ENCODE assay signal across 18 cellular contexts in genomic region chr10:132877473-132877872, GRCh38.
DNase-seq lines count a peak whose midpoint lies in the region; ATAC-seq and TF ChIP-seq lines count a peak whose summit lies in the region.
"Had no signal": no experiment of that assay in that cellular context is flagged by ENCODE, and none has a peak within 500 bp of the region (broad histone marks: within the 10 kb centered on the region; RNA-seq: fewer than 3 reads in every experiment).

No MANE protein-coding gene starts in this region.

- H3K4me3 Mint-ChIP-seq in activated CD8-positive, alpha-beta memory T cell treated with anti-CD3 and anti-CD28 coated beads, Interleukin-2, amount 10 ng/mL, durations not matched to agents 7 days and 5 days, result no peak overlapping the region
- H3K4me3 Mint-ChIP-seq: CD8-positive, alpha-beta memory T cell had no signal

- no peaks in the 10 kb centered on the region for H3K4me1 Mint-ChIP-seq in activated CD8-positive, alpha-beta memory T cell treated with anti-CD3 and anti-CD28 coated beads, Interleukin-2, amount 10 ng/mL, durations not matched to agents 7 days and 5 days

- H3K36me3 ChIP-seq in RWPE2 (ENCODE audit: low read depth) (no peaks in the 10 kb centered on the region), spleen (no peaks in the 10 kb centered on the region)
- H3K36me3 ChIP-seq: BLaER1 had no signal

- intact Hi-C loops in spleen (cut with DNase I; ENCODE audit: low total_unique reads), result no loop called here

- no peak for TF ChIP-seq POLR2A in spleen (IDR thresholded peaks at IDR 0.05)

- H3K9me3 ChIP-seq in RWPE2 (ENCODE audit: severe bottlenecking), result no peaks in the 10 kb centered on the region
- peaks cover 0 to 9% (median 0%) of the 10 kb centered on the region in 8 donors for H3K9me3 ChIP-seq in spleen

- H3K4me3 ChIP-seq in RWPE2 (ENCODE audit: severe bottlenecking) (no peak overlapping the region), spleen (no peak overlapping the region)
- H3K4me3 ChIP-seq: BLaER1, K562 had no signal

- no peak overlapping the region for H3K27ac Mint-ChIP-seq in activated CD8-positive, alpha-beta memory T cell treated with anti-CD3 and anti-CD28 coated beads, Interleukin-2, amount 10 ng/mL, durations not matched to agents 7 days and 5 days

- CTCF ChIA-PET in activated CD8-positive, alpha-beta memory T cell treated with anti-CD3 and anti-CD28 coated beads, Interleukin-2, amount 10 ng/mL, durations not matched to agents 7 days and 5 days (lab: Charles Lee), result no interaction called here

- peak; percentile 12 for DNase-seq in activated CD8-positive, alpha-beta memory T cell treated with anti-CD3 and anti-CD28 coated beads, Interleukin-2, amount 50 U/mL, for 48 hours
- DNase-seq in activated CD8-positive, alpha-beta memory T cell treated with anti-CD3 and anti-CD28 coated beads, Interleukin-2, amount 10 ng/mL, durations not matched to agents 7 days and 5 days, result no peak
- DNase-seq in RWPE2 (ENCODE audit: low spot score) (peak; percentile 45), mesenteric fat pad (ENCODE audit: low spot score) (peak; percentile 8), spleen (peak; percentile 41), NCI-H82 treated with DMSO at 0.1 percent for 48 hours (lab: John Stamatoyannopoulos, UW; ENCODE audit: unreplicated experiment) (no peak), middle frontal gyrus (ENCODE audit: extremely low spot score, low spot score) (no peak)
- DNase-seq: 8988T; CD8-positive, alpha-beta memory T cell; DND-41; HCEC 1CT; NCI-H187 treated with DMSO at 0.1 percent for 48 hours; NCI-H526 treated with DMSO at 0.1 percent for 48 hours; NK-92 treated with Interleukin-12 subunit alpha and Interleukin-12 subunit beta, amount 100 ng/mL, for 24 hours; RPMI8226 had no signal

- WGBS in spleen, 5 donors, result 84 to 98% (median 86%) methylated on average over 12 of the region's 12 CpGs

- peaks cover 12% of the 10 kb centered on the region for H3K27me3 Mint-ChIP-seq in activated CD8-positive, alpha-beta memory T cell treated with anti-CD3 and anti-CD28 coated beads, Interleukin-2, amount 10 ng/mL, durations not matched to agents 7 days and 5 days

- TF ChIP-seq CTCF in RWPE2 (IDR thresholded peaks at IDR 0.05; ENCODE audit: poor library complexity, severe bottlenecking) (no peak), spleen (IDR thresholded peaks at IDR 0.05 in 8 of 11, conservative IDR thresholded peaks at IDR 0.05 in 3 of 11) (no peak)

- ATAC-seq in activated CD8-positive, alpha-beta memory T cell treated with anti-CD3 and anti-CD28 coated beads, Interleukin-2, amount 10 ng/mL, durations not matched to agents 7 days and 5 days, result no peak
- ATAC-seq in RWPE2 (ENCODE audit: low read depth) (no peak), HG03342 (IDR thresholded peaks at IDR 0.05; ENCODE audit: unreplicated experiment) (no peak)
- ATAC-seq: K562 had no signal

- H3K9me3 Mint-ChIP-seq in activated CD8-positive, alpha-beta memory T cell treated with anti-CD3 and anti-CD28 coated beads, Interleukin-2, amount 10 ng/mL, durations not matched to agents 7 days and 5 days (ENCODE audit: low read depth), result no peaks in the 10 kb centered on the region

- H3K4me1 ChIP-seq in RWPE2 (ENCODE audit: insufficient read depth, poor library complexity, severe bottlenecking), result no peaks in the 10 kb centered on the region
- H3K4me1 ChIP-seq in spleen, result peaks cover 0 to 4% (median 0%) of the 10 kb centered on the region in 6 donors

- no peaks in the 10 kb centered on the region for H3K36me3 Mint-ChIP-seq in activated CD8-positive, alpha-beta memory T cell treated with anti-CD3 and anti-CD28 coated beads, Interleukin-2, amount 10 ng/mL, durations not matched to agents 7 days and 5 days
- H3K36me3 Mint-ChIP-seq: CD8-positive, alpha-beta memory T cell had no signal

- peaks cover 28% of the 10 kb centered on the region for H3K27me3 ChIP-seq in RWPE2 (ENCODE audit: insufficient read depth, poor library complexity, severe bottlenecking)
- H3K27me3 ChIP-seq in spleen (replicated peaks in 1 of 7), result peaks cover 0 to 83% (median 10%) of the 10 kb centered on the region in 7 donors

- H3K27ac ChIP-seq in RWPE2 (ENCODE audit: poor library complexity, severe bottlenecking), result no peak overlapping the region
- H3K27ac ChIP-seq in spleen, result no peak overlapping the region
- H3K27ac ChIP-seq: BLaER1 had no signal

Comparison
In these comparisons a context has a peak if more than half of its experiments do, and no peak if none do; other contexts are left out.
1. DNase-seq: peak in activated CD8-positive, alpha-beta memory T cell treated with anti-CD3 and anti-CD28 coated beads, Interleukin-2, amount 50 U/mL, for 48 hours (single experiment), RWPE2 (single experiment), mesenteric fat pad (single experiment) and spleen (single experiment); none in activated CD8-positive, alpha-beta memory T cell treated with anti-CD3 and anti-CD28 coated beads, Interleukin-2, amount 10 ng/mL, durations not matched to agents 7 days and 5 days (single experiment), NCI-H82 treated with DMSO at 0.1 percent for 48 hours (single experiment) and middle frontal gyrus (single experiment).